In genomic region chr6:41566961-41567360, GRCh38 we compare ENCODE assay signal across 1 cellular context.
TF ChIP-seq lines count a peak whose summit lies in the region.

No MANE protein-coding gene starts in this region.

TF ChIP-seq in H1, 55 proteins besides CTCF, POLR2A, EP300 and RAD21 (continued from another document):
- TF ChIP-seq RFX5 (IDR thresholded peaks at IDR 0.05; ENCODE audit: borderline replicate concordance, low read depth, low read length) (no peak), BCL11A (IDR thresholded peaks at IDR 0.05; ENCODE audit: low read depth in 2 of 2, low read length in 2 of 2) (no peak)
